ENCODE assay signal across 14 cellular contexts in the genomic region with DNA sequence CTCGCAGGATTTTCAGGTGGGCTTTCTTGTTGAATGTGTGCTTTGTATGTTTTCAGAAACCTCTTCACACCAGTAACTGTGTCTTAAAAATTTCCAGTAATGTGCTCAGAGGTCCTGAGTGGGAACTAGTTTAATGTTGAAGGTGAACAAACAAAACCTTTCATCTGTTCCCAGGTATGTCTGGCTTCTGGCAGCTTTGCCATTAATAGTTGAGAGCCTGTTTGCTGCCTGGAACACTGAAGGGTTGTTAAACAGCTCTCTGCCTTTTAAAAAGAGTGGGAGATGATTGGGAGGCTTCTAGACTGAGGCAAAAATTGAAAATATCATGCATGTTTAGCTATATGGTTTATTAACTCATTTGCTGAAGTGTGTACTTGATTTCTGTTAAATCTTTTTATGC.
DNase-seq lines count a peak whose midpoint lies in the region; ATAC-seq and TF ChIP-seq lines count a peak whose summit lies in the region.
"Had no signal": no experiment of that assay in that cellular context is flagged by ENCODE, and none has a peak within 500 bp of the region (broad histone marks: within the 10 kb centered on the region; RNA-seq: fewer than 3 reads in every experiment).

No MANE protein-coding gene starts in this region.

- peak overlapping the region in 2 of 3 experiments; percentile 86 to 92 for H3K27ac Mint-ChIP-seq in nephron
- no peak overlapping the region for H3K27ac Mint-ChIP-seq in activated CD4-positive, alpha-beta memory T cell treated with anti-CD3 and anti-CD28 coated beads for 36 hours
- H3K27ac Mint-ChIP-seq: activated CD8-positive, alpha-beta T cell treated with anti-CD3 and anti-CD28 coated beads, Interleukin-2, amount 10 ng/mL, durations not matched to agents 7 days and 5 days; activated naive CD8-positive, alpha-beta T cell treated with anti-CD3 and anti-CD28 coated beads, Interleukin-2, amount 50 U/mL, for 24 hours; stimulated activated naive CD8-positive, alpha-beta T cell treated with anti-CD3 and anti-CD28 coated beads, Interleukin-15, Interleukin-2, amounts not matched to agents 100 ng/mL and 50 ng/mL, for 24 hours had no signal

- no peaks in the 10 kb centered on the region for H3K9me3 Mint-ChIP-seq in nephron
- peaks cover 14% of the 10 kb centered on the region for H3K9me3 Mint-ChIP-seq in activated CD4-positive, alpha-beta memory T cell treated with anti-CD3 and anti-CD28 coated beads for 36 hours

- H3K36me3 Mint-ChIP-seq in nephron (ENCODE audit: low read depth): no peaks in the 10 kb centered on the region
- H3K36me3 Mint-ChIP-seq in activated CD4-positive, alpha-beta memory T cell treated with anti-CD3 and anti-CD28 coated beads for 36 hours: no peaks in the 10 kb centered on the region

- peak overlapping the region in 1 of 3 experiments; percentile 59 for H3K4me3 Mint-ChIP-seq in nephron
- no peak overlapping the region for H3K4me3 Mint-ChIP-seq in activated CD4-positive, alpha-beta memory T cell treated with anti-CD3 and anti-CD28 coated beads for 36 hours
- H3K4me3 Mint-ChIP-seq: activated CD8-positive, alpha-beta T cell treated with anti-CD3 and anti-CD28 coated beads, Interleukin-2, amount 10 ng/mL, durations not matched to agents 7 days and 5 days; activated naive CD8-positive, alpha-beta T cell treated with anti-CD3 and anti-CD28 coated beads, Interleukin-2, amount 50 U/mL, for 24 hours; stimulated activated naive CD8-positive, alpha-beta T cell treated with anti-CD3 and anti-CD28 coated beads, Interleukin-15, Interleukin-2, amounts not matched to agents 100 ng/mL and 50 ng/mL, for 24 hours had no signal

- no peak overlapping the region for H3K4me3 ChIP-seq in LNCaP clone FGC (ENCODE audit: low read depth, low read length)

- intact Hi-C loops in activated CD4-positive, alpha-beta memory T cell treated with anti-CD3 and anti-CD28 coated beads for 36 hours (cut with micrococcal nuclease): no loop called here

- peak; percentile 15 for DNase-seq in LNCaP clone FGC (ENCODE audit: low read depth)
- DNase-seq in activated CD4-positive, alpha-beta memory T cell treated with anti-CD3 and anti-CD28 coated beads for 36 hours: no peak
- DNase-seq in glomerular visceral epithelial cell (ENCODE audit: extremely low spot score): no peak
- no peak for DNase-seq in EL
- no peak for DNase-seq in stimulated activated CD4-positive, alpha-beta T cell treated with anti-CD3 and anti-CD28 coated beads, Interleukin-4, amount 100 ng/mL, for 1 hour
- DNase-seq: activated CD8-positive, alpha-beta T cell treated with anti-CD3 and anti-CD28 coated beads, Interleukin-2, amount 10 ng/mL, durations not matched to agents 7 days and 5 days; activated naive CD8-positive, alpha-beta T cell treated with anti-CD3 and anti-CD28 coated beads, Interleukin-2, amount 50 U/mL, for 24 hours; GDM1; NCI-H1694 treated with DMSO at 0.1 percent for 48 hours; stimulated activated CD4-positive, alpha-beta T cell treated with anti-CD3 and anti-CD28 coated beads, Interleukin-12 subunit alpha, Interleukin-12 subunit beta, amount 100 ng/mL, for 4 hours had no signal

- no peaks in the 10 kb centered on the region for H3K27me3 Mint-ChIP-seq in nephron (ENCODE audit: low read depth)
- no peaks in the 10 kb centered on the region for H3K27me3 Mint-ChIP-seq in activated CD4-positive, alpha-beta memory T cell treated with anti-CD3 and anti-CD28 coated beads for 36 hours
- H3K27me3 Mint-ChIP-seq: activated naive CD8-positive, alpha-beta T cell treated with anti-CD3 and anti-CD28 coated beads, Interleukin-2, amount 50 U/mL, for 24 hours; stimulated activated naive CD8-positive, alpha-beta T cell treated with anti-CD3 and anti-CD28 coated beads, Interleukin-15, Interleukin-2, amounts not matched to agents 100 ng/mL and 50 ng/mL, for 24 hours had no signal

- peak; percentile 0 for ATAC-seq in GM18870 (IDR thresholded peaks at IDR 0.05; ENCODE audit: unreplicated experiment)
- peak; percentile 11 for ATAC-seq in GM21737 (IDR thresholded peaks at IDR 0.05; ENCODE audit: unreplicated experiment)
- ATAC-seq: activated CD8-positive, alpha-beta T cell treated with anti-CD3 and anti-CD28 coated beads, Interleukin-2, amount 10 ng/mL, durations not matched to agents 7 days and 5 days; activated naive CD8-positive, alpha-beta T cell treated with anti-CD3 and anti-CD28 coated beads, Interleukin-2, amount 50 U/mL, for 24 hours had no signal

- peaks cover 24% of the 10 kb centered on the region for H3K4me1 Mint-ChIP-seq in nephron
- H3K4me1 Mint-ChIP-seq in activated CD4-positive, alpha-beta memory T cell treated with anti-CD3 and anti-CD28 coated beads for 36 hours (ENCODE audit: low read depth): no peaks in the 10 kb centered on the region
- H3K4me1 Mint-ChIP-seq: activated naive CD8-positive, alpha-beta T cell treated with anti-CD3 and anti-CD28 coated beads, Interleukin-2, amount 50 U/mL, for 24 hours had no signal

- no peak for TF ChIP-seq CTCF in LNCaP clone FGC (IDR thresholded peaks at IDR 0.05; ENCODE audit: control insufficient read depth, extremely low read depth, insufficient read depth)
- no peak for TF ChIP-seq CTCF in nephron (IDR thresholded peaks at IDR 0.05; ENCODE audit: unreplicated experiment in 3 of 3)

- CTCF ChIA-PET in activated CD4-positive, alpha-beta memory T cell treated with anti-CD3 and anti-CD28 coated beads for 36 hours (lab: Charles Lee): no interaction called here

- POLR2A ChIA-PET in activated CD4-positive, alpha-beta memory T cell treated with anti-CD3 and anti-CD28 coated beads for 36 hours (lab: Charles Lee): no interaction called here
